Comparison of ENCODE assay signal across 7 cellular contexts in genomic region chr18:13216092-13216582, GRCh38. TPM values are rescaled to one million over a fixed set of nuclear protein-coding genes. Genes with fewer than 3 reads are reported as not detected.
DNase-seq lines count a peak whose midpoint lies in the region; ATAC-seq and TF ChIP-seq lines count a peak whose summit lies in the region.

No MANE protein-coding gene starts in this region.

- peak overlapping the region; percentile 73; the same call in 1 of the 2 replicates for H3K4me2 ChIP-seq in MM.1S (ENCODE audit: low read depth, low read length)

- H3K9me2 ChIP-seq in MM.1S (replicated peaks; ENCODE audit: insufficient read depth, low read length), result no peaks in the 10 kb centered on the region

- TF ChIP-seq POLR2A in heart left ventricle (IDR thresholded peaks at IDR 0.05) (no peak), prostate gland (IDR thresholded peaks at IDR 0.05) (no peak)

- H3K4me1 ChIP-seq in MM.1S (ENCODE audit: low read length), result 0 out of 2 replicates have a peak, but pooled peaks cover 6% of the 10 kb centered on the region
- peaks cover 4 to 43% (median 30%) of the 10 kb centered on the region in 12 donors for H3K4me1 ChIP-seq in heart left ventricle
- H3K4me1 ChIP-seq in prostate gland (replicated peaks), result peaks cover 6% of the 10 kb centered on the region

- H3K9me3 ChIP-seq in MM.1S (replicated peaks; ENCODE audit: insufficient read depth, low read length) (no peaks in the 10 kb centered on the region), heart left ventricle (no peaks in the 10 kb centered on the region), prostate gland (no peaks in the 10 kb centered on the region)

- H4K20me1 ChIP-seq in MM.1S (ENCODE audit: insufficient read depth, low read length), result no peaks in the 10 kb centered on the region

- intact Hi-C loops in heart left ventricle (cut with DNase I) (loop anchor here (1.0 to 10.0 kb wide), 19 partner anchors 161 to 586 kb away; partner anchors contain the start of genes FAM210A (in 6 of the 10) and RNMT (in 6 of the 10)), prostate gland (cut with DNase I) (loop anchor here (1.0 to 5.0 kb wide), 5 partner anchors 166 to 511 kb away; partner anchors contain the start of genes FAM210A and RNMT)

- TF ChIP-seq CTCF in GM12865 (IDR thresholded peaks at IDR 0.05; ENCODE audit: insufficient read depth, low read depth, low read length, missing control alignments) (peak; percentile 43), MM.1S (IDR thresholded peaks at IDR 0.05; ENCODE audit: low read length) (peak; percentile 68), heart left ventricle (IDR thresholded peaks at IDR 0.05) (peak; percentile 46 to 84 (median 72)), prostate gland (IDR thresholded peaks at IDR 0.05) (peak; percentile 49 to 87 (median 81))

- H3K9ac ChIP-seq in MM.1S (ENCODE audit: low read length), result no peak overlapping the region

- no peaks in the 10 kb centered on the region for H3K79me2 ChIP-seq in MM.1S (ENCODE audit: low read length)

- H2AFZ ChIP-seq in MM.1S (ENCODE audit: low read length), result no peak overlapping the region

- peak; percentile 38 to 76 (median 68) for ATAC-seq in heart left ventricle
- no peak for ATAC-seq in GM19467 (IDR thresholded peaks at IDR 0.05; ENCODE audit: unreplicated experiment)

- H3K4me3 ChIP-seq in GM12865 (ENCODE audit: low read depth, low read length) (no peak overlapping the region), MM.1S (ENCODE audit: low read length) (no peak overlapping the region), heart left ventricle (peak overlapping the region in 2 of 12 donors; percentile 83 to 89), prostate gland (no peak overlapping the region)

- H3K27ac ChIP-seq in MM.1S (ENCODE audit: low read length) (no peak overlapping the region), heart left ventricle (peak overlapping the region in 7 of 12 donors; percentile 22 to 95 (median 91)), prostate gland (no peak overlapping the region)

- H3F3A ChIP-seq in MM.1S (ENCODE audit: insufficient read depth, low read length), result peaks cover 12% of the 10 kb centered on the region

- H3K27me3 ChIP-seq in MM.1S (replicated peaks; ENCODE audit: insufficient read depth, low read length) (peaks cover 26% of the 10 kb centered on the region), heart left ventricle (no peaks in the 10 kb centered on the region), prostate gland (replicated peaks; ENCODE audit: insufficient read depth) (no peaks in the 10 kb centered on the region)

- peak; percentile 39 for DNase-seq in GM12865 (ENCODE audit: low read depth)
- DNase-seq in MM.1S, result peak; percentile 66
- DNase-seq in SKM-1 treated with dmso at 0.1 percent for 144 hours (lab: John Stamatoyannopoulos, UW; ENCODE audit: unreplicated experiment), result peak; percentile 81
- peak in 53 of 56 donors; percentile 24 to 91 (median 71) for DNase-seq in amygdala (lab: John Stamatoyannopoulos, UW)
- DNase-seq in heart left ventricle, result peak; percentile 70 to 85 (median 79)
- DNase-seq in prostate gland (ENCODE audit: low spot score), result peak; percentile 81

- H3K36me3 ChIP-seq in MM.1S (replicated peaks; ENCODE audit: insufficient read depth, low read length) (no peaks in the 10 kb centered on the region), heart left ventricle (no peaks in the 10 kb centered on the region), prostate gland (no peaks in the 10 kb centered on the region)

- 23 to 26% (median 24%) methylated on average over 8 of the region's 8 CpGs for WGBS in heart left ventricle, 4 donors
- WGBS in prostate gland, result 26% methylated on average over 8 of the region's 8 CpGs

RNA-seq across cellular contexts. Expression of gene LDLRAD4, which starts 2.4 kb away (rescaled TPM):
- total RNA-seq in heart left ventricle (10 to 100 TPM; 25.2 to 44.0 (median 34.0) TPM), prostate gland (100 to 1,000 TPM in 1 of 2 donors, 10 to 100 TPM in 1; 59.9 to 107 TPM)
- polyA plus RNA-seq in heart left ventricle, result 10 to 100 TPM; 10.4 to 14.6 TPM

Comparison
In these comparisons a context has a peak if more than half of its experiments do, and no peak if none do; other contexts are left out.
1. H3K27ac ChIP-seq: peak in heart left ventricle (7 of 12); none in MM.1S (single experiment) and prostate gland (0 of 2).
2. Peak in every context shown above with its lines, with median percentiles within 50 percentile points of each other: DNase-seq and CTCF ChIP-seq.